20 cellular contexts compared by ENCODE assay signal in the genomic region with DNA sequence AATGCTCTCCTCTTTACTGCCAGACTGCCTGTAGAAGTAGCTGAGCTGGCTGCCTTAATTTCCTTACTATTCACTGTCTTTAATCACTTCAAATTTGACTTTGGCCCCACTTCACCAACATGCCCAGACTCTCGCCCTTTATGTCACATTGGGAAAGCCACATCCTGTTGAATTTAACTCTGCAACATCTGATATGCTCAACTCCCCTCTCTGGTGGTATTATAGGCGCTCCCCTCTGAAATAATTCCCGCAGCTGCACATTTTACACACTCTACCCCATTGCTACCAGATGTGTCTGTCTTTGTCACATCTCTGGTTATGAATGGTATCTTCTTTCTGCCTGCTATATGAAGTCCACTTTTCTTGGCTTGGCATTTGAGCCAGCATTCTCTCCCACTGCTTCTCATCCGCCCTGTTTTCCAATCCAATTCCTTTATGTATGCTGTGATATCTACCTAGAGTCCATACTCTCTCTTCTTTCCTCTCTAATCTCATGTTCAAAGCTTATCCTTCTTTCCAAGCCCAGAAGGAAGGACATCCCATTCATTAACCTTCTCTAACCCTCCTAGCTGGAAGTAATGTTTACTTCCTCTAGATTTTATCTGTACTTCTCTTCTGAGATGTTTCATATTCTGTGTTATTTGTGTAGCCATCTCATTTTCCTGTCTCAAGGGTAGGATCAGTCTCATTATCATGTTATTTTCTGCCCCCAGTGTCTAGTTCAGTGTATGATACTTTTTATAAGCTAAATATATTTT.
DNase-seq lines count a peak whose midpoint lies in the region; ATAC-seq and TF ChIP-seq lines count a peak whose summit lies in the region.
"Had no signal": no experiment of that assay in that cellular context is flagged by ENCODE, and none has a peak within 500 bp of the region (broad histone marks: within the 10 kb centered on the region; RNA-seq: fewer than 3 reads in every experiment).

No MANE protein-coding gene starts in this region.

- H3K27ac ChIP-seq in left lung = no peak overlapping the region
- H3K27ac ChIP-seq: esophagus muscularis mucosa, ovary, transverse colon had no signal

- no peaks in the 10 kb centered on the region for H3K27me3 ChIP-seq in left lung
- H3K27me3 ChIP-seq: esophagus muscularis mucosa, heart right ventricle, ovary, transverse colon had no signal

- DNase-seq in GDM1 (lab: John Stamatoyannopoulos, UW) (peak; percentile 16), Kasumi-1 (lab: John Stamatoyannopoulos, UW) (peak; percentile 29 to 51), natural killer cell (no peak), left lung (no peak), epidermal melanocyte (ENCODE audit: insufficient read length, low spot score) (no peak)
- DNase-seq in activated naive CD8-positive, alpha-beta T cell treated with anti-CD3 and anti-CD28 coated beads, Interleukin-2, amount 10 ng/mL, durations not matched to agents 7 days and 5 days = no peak
- DNase-seq in activated CD4-positive, alpha-beta T cell treated with anti-CD3 and anti-CD28 coated beads, Interleukin-2, amount 10 ng/mL, durations not matched to agents 24 days and 14 days = no peak
- DNase-seq: activated CD4-positive, alpha-beta memory T cell treated with anti-CD3 and anti-CD28 coated beads, Interleukin-2, amount 10 ng/mL, durations not matched to agents 7 days and 5 days; C1 segment of cervical spinal cord; H9; heart right ventricle; kidney; midbrain; ovary; stimulated activated CD4-positive, alpha-beta T cell treated with anti-CD3 and anti-CD28 coated beads, Interleukin-4, amount 100 ng/mL, for 4 hours; T-helper 9 cell; transverse colon had no signal

- no peaks in the 10 kb centered on the region for H3K36me3 Mint-ChIP-seq in activated naive CD8-positive, alpha-beta T cell treated with anti-CD3 and anti-CD28 coated beads, Interleukin-2, amount 10 ng/mL, durations not matched to agents 7 days and 5 days
- no peaks in the 10 kb centered on the region for H3K36me3 Mint-ChIP-seq in natural killer cell
- no peaks in the 10 kb centered on the region for H3K36me3 Mint-ChIP-seq in activated CD4-positive, alpha-beta T cell treated with anti-CD3 and anti-CD28 coated beads, Interleukin-2, amount 10 ng/mL, durations not matched to agents 24 days and 14 days (ENCODE audit: low read depth)

- H3K4me3 Mint-ChIP-seq in activated naive CD8-positive, alpha-beta T cell treated with anti-CD3 and anti-CD28 coated beads, Interleukin-2, amount 10 ng/mL, durations not matched to agents 7 days and 5 days = peak overlapping the region; percentile 41
- H3K4me3 Mint-ChIP-seq in natural killer cell = peak overlapping the region; percentile 21
- no peak overlapping the region for H3K4me3 Mint-ChIP-seq in activated CD4-positive, alpha-beta T cell treated with anti-CD3 and anti-CD28 coated beads, Interleukin-2, amount 10 ng/mL, durations not matched to agents 24 days and 14 days
- H3K4me3 Mint-ChIP-seq: activated CD4-positive, alpha-beta memory T cell treated with anti-CD3 and anti-CD28 coated beads, Interleukin-2, amount 10 ng/mL, durations not matched to agents 7 days and 5 days; H9 had no signal

- H3K36me3 ChIP-seq in left lung = no peaks in the 10 kb centered on the region
- H3K36me3 ChIP-seq: esophagus muscularis mucosa, heart right ventricle, ovary, transverse colon had no signal

- peaks cover 19% of the 10 kb centered on the region for H3K4me1 Mint-ChIP-seq in activated naive CD8-positive, alpha-beta T cell treated with anti-CD3 and anti-CD28 coated beads, Interleukin-2, amount 10 ng/mL, durations not matched to agents 7 days and 5 days
- peaks cover 15 to 25% of the 10 kb centered on the region in 2 donors for H3K4me1 Mint-ChIP-seq in natural killer cell
- peaks cover 10% of the 10 kb centered on the region for H3K4me1 Mint-ChIP-seq in activated CD4-positive, alpha-beta T cell treated with anti-CD3 and anti-CD28 coated beads, Interleukin-2, amount 10 ng/mL, durations not matched to agents 24 days and 14 days

- H3K27me3 Mint-ChIP-seq in activated naive CD8-positive, alpha-beta T cell treated with anti-CD3 and anti-CD28 coated beads, Interleukin-2, amount 10 ng/mL, durations not matched to agents 7 days and 5 days = no peaks in the 10 kb centered on the region
- H3K27me3 Mint-ChIP-seq in natural killer cell (ENCODE audit: low read depth in 2 of 2) = no peaks in the 10 kb centered on the region
- H3K27me3 Mint-ChIP-seq in activated CD4-positive, alpha-beta T cell treated with anti-CD3 and anti-CD28 coated beads, Interleukin-2, amount 10 ng/mL, durations not matched to agents 24 days and 14 days = peaks cover 8% of the 10 kb centered on the region
- H3K27me3 Mint-ChIP-seq: activated CD4-positive, alpha-beta memory T cell treated with anti-CD3 and anti-CD28 coated beads, Interleukin-2, amount 10 ng/mL, durations not matched to agents 7 days and 5 days had no signal

- H3K4me3 ChIP-seq in left lung = no peak overlapping the region
- H3K4me3 ChIP-seq: esophagus muscularis mucosa, heart right ventricle, ovary, transverse colon had no signal

- no peaks in the 10 kb centered on the region for H3K9me3 ChIP-seq in left lung
- H3K9me3 ChIP-seq: esophagus muscularis mucosa, heart right ventricle, ovary, transverse colon had no signal

- peak; percentile 45 for ATAC-seq in activated naive CD8-positive, alpha-beta T cell treated with anti-CD3 and anti-CD28 coated beads, Interleukin-2, amount 10 ng/mL, durations not matched to agents 7 days and 5 days (ENCODE audit: low read depth)
- ATAC-seq in natural killer cell (peak in 2 of 3 donors; percentile 26 to 53), left lung (no peak), SK-N-SH treated with all-trans-retinoic acid at 6 μM for 48 hours (no peak; the same call in 2 of the 3 replicates)

- TF ChIP-seq CTCF in natural killer cell (IDR thresholded peaks at IDR 0.05) = no peak
- no peak for TF ChIP-seq CTCF in left lung (IDR thresholded peaks at IDR 0.05)

- no peaks in the 10 kb centered on the region for H3K9me3 Mint-ChIP-seq in activated naive CD8-positive, alpha-beta T cell treated with anti-CD3 and anti-CD28 coated beads, Interleukin-2, amount 10 ng/mL, durations not matched to agents 7 days and 5 days
- H3K9me3 Mint-ChIP-seq in natural killer cell = no peaks in the 10 kb centered on the region
- H3K9me3 Mint-ChIP-seq in activated CD4-positive, alpha-beta T cell treated with anti-CD3 and anti-CD28 coated beads, Interleukin-2, amount 10 ng/mL, durations not matched to agents 24 days and 14 days = no peaks in the 10 kb centered on the region
- H3K9me3 Mint-ChIP-seq: activated CD4-positive, alpha-beta memory T cell treated with anti-CD3 and anti-CD28 coated beads, Interleukin-2, amount 10 ng/mL, durations not matched to agents 7 days and 5 days; activated T-helper 2 cell treated with anti-CD3 and anti-CD28 coated beads, Interferon-gamma antibody, Interleukin-2, Interleukin-4, amounts not matched to agents 10 μg/mL and 5 μg/mL and 100 μg/mL, durations not matched to agents 14 hours and 24 hours and 36 hours; H9 had no signal

- POLR2A ChIA-PET in activated naive CD8-positive, alpha-beta T cell treated with anti-CD3 and anti-CD28 coated beads, Interleukin-2, amount 10 ng/mL, durations not matched to agents 7 days and 5 days (lab: Charles Lee) = no interaction called here

- peaks cover 10 to 42% of the 10 kb centered on the region in 2 donors for H3K4me1 ChIP-seq in left lung

- peak overlapping the region; percentile 48 for H3K27ac Mint-ChIP-seq in activated naive CD8-positive, alpha-beta T cell treated with anti-CD3 and anti-CD28 coated beads, Interleukin-2, amount 10 ng/mL, durations not matched to agents 7 days and 5 days
- peak overlapping the region in 1 of 2 donors; percentile 3 for H3K27ac Mint-ChIP-seq in natural killer cell
- no peak overlapping the region for H3K27ac Mint-ChIP-seq in activated CD4-positive, alpha-beta T cell treated with anti-CD3 and anti-CD28 coated beads, Interleukin-2, amount 10 ng/mL, durations not matched to agents 24 days and 14 days
- H3K27ac Mint-ChIP-seq: activated CD4-positive, alpha-beta memory T cell treated with anti-CD3 and anti-CD28 coated beads, Interleukin-2, amount 10 ng/mL, durations not matched to agents 7 days and 5 days; activated T-helper 2 cell treated with anti-CD3 and anti-CD28 coated beads, Interferon-gamma antibody, Interleukin-2, Interleukin-4, amounts not matched to agents 10 μg/mL and 5 μg/mL and 100 μg/mL, durations not matched to agents 14 hours and 24 hours and 36 hours had no signal

- intact Hi-C loops in natural killer cell (cut with micrococcal nuclease) (no loop called here), left lung (cut with DNase I) (no loop called here)
- intact Hi-C loops in activated CD4-positive, alpha-beta T cell treated with anti-CD3 and anti-CD28 coated beads, Interleukin-2, amount 10 ng/mL, durations not matched to agents 24 days and 14 days (cut with micrococcal nuclease) = no loop called here

TF ChIP-seq in SK-N-SH treated with all-trans-retinoic acid at 6 μM for 48 hours, 23 proteins besides CTCF, POLR2A, EP300 and RAD21 (continues in another document):
- TF ChIP-seq BACH2 (CRISPR knock-in tag; IDR thresholded peaks at IDR 0.05; ENCODE audit: borderline replicate concordance) (no peak), ZNF8 (CRISPR knock-in tag; IDR thresholded peaks at IDR 0.05) (no peak), ZNF70 (CRISPR knock-in tag; IDR thresholded peaks at IDR 0.05) (no peak), ZFP30 (CRISPR knock-in tag; IDR thresholded peaks at IDR 0.05) (no peak), TOX (CRISPR knock-in tag; IDR thresholded peaks at IDR 0.05; ENCODE audit: borderline replicate concordance) (no peak)
- TF ChIP-seq, protein P1, sequence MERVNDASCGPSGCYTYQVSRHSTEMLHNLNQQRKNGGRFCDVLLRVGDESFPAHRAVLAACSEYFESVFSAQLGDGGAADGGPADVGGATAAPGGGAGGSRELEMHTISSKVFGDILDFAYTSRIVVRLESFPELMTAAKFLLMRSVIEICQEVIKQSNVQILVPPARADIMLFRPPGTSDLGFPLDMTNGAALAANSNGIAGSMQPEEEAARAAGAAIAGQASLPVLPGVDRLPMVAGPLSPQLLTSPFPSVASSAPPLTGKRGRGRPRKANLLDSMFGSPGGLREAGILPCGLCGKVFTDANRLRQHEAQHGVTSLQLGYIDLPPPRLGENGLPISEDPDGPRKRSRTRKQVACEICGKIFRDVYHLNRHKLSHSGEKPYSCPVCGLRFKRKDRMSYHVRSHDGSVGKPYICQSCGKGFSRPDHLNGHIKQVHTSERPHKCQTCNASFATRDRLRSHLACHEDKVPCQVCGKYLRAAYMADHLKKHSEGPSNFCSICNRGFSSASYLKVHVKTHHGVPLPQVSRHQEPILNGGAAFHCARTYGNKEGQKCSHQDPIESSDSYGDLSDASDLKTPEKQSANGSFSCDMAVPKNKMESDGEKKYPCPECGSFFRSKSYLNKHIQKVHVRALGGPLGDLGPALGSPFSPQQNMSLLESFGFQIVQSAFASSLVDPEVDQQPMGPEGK (CRISPR knock-in tag; IDR thresholded peaks at IDR 0.05; ENCODE audit: borderline replicate concordance) = no peak

Comparison
In these comparisons a context has a peak if more than half of its experiments do, and no peak if none do; other contexts are left out.
1. DNase-seq: peak in GDM1 (single experiment) and Kasumi-1 (2 of 2); none in activated naive CD8-positive, alpha-beta T cell treated with anti-CD3 and anti-CD28 coated beads, Interleukin-2, amount 10 ng/mL, durations not matched to agents 7 days and 5 days (single experiment), natural killer cell (single experiment), left lung (0 of 2), epidermal melanocyte (single experiment) and activated CD4-positive, alpha-beta T cell treated with anti-CD3 and anti-CD28 coated beads, Interleukin-2, amount 10 ng/mL, durations not matched to agents 24 days and 14 days (single experiment).
2. ATAC-seq: peak in activated naive CD8-positive, alpha-beta T cell treated with anti-CD3 and anti-CD28 coated beads, Interleukin-2, amount 10 ng/mL, durations not matched to agents 7 days and 5 days (single experiment) and natural killer cell (2 of 3); none in left lung (single experiment) and SK-N-SH treated with all-trans-retinoic acid at 6 μM for 48 hours (single experiment).